ENCODE assay signal across 16 cellular contexts in genomic region chr12:111057726-111058125, GRCh38. TPM values are rescaled to one million over a fixed set of nuclear protein-coding genes. Genes with fewer than 3 reads are reported as not detected.
DNase-seq lines count a peak whose midpoint lies in the region; ATAC-seq, FAIRE-seq and TF ChIP-seq lines count a peak whose summit lies in the region.
"Had no signal": no experiment of that assay in that cellular context is flagged by ENCODE, and none has a peak within 500 bp of the region (broad histone marks: within the 10 kb centered on the region; RNA-seq: fewer than 3 reads in every experiment).

No MANE protein-coding gene starts in this region.

- no peaks in the 10 kb centered on the region for H3K27me3 ChIP-seq in HAP-1 (ENCODE audit: low read depth)
- no peaks in the 10 kb centered on the region for H3K27me3 ChIP-seq in right atrium auricular region

- ATAC-seq in naive thymus-derived CD8-positive, alpha-beta T cell, result no peak

- peaks cover 14% of the 10 kb centered on the region for H3K9me3 Mint-ChIP-seq in activated T-helper 2 cell treated with anti-CD3 and anti-CD28 coated beads, Interferon-gamma antibody, Interleukin-2, Interleukin-4, amounts not matched to agents 10 μg/mL and 5 μg/mL and 100 μg/mL, durations not matched to agents 14 hours and 24 hours and 36 hours
- peaks cover 0 to 15% (median 7%) of the 10 kb centered on the region in 9 donors for H3K9me3 Mint-ChIP-seq in naive thymus-derived CD8-positive, alpha-beta T cell

- H3K4me1 ChIP-seq in HAP-1, result peaks cover 16% of the 10 kb centered on the region
- no peaks in the 10 kb centered on the region for H3K4me1 ChIP-seq in right atrium auricular region
- H3K4me1 ChIP-seq: left lung had no signal

- H3K27ac Mint-ChIP-seq in activated T-helper 2 cell treated with anti-CD3 and anti-CD28 coated beads, Interferon-gamma antibody, Interleukin-2, Interleukin-4, amounts not matched to agents 10 μg/mL and 5 μg/mL and 100 μg/mL, durations not matched to agents 14 hours and 24 hours and 36 hours, result peak overlapping the region; percentile 97
- peak overlapping the region; percentile 90 to 99 (median 96) for H3K27ac Mint-ChIP-seq in naive thymus-derived CD8-positive, alpha-beta T cell

- FAIRE-seq in HTR-8/SVneo (lab: Jason Lieb, UNC), result no peak

- H3K27me3 Mint-ChIP-seq in activated T-helper 2 cell treated with anti-CD3 and anti-CD28 coated beads, Interferon-gamma antibody, Interleukin-2, Interleukin-4, amounts not matched to agents 10 μg/mL and 5 μg/mL and 100 μg/mL, durations not matched to agents 14 hours and 24 hours and 36 hours (ENCODE audit: low read depth), result peaks cover 3% of the 10 kb centered on the region
- H3K27me3 Mint-ChIP-seq in naive thymus-derived CD8-positive, alpha-beta T cell, result peaks cover 0 to 3% (median 0%) of the 10 kb centered on the region in 5 donors

- POLR2A ChIA-PET in naive thymus-derived CD8-positive, alpha-beta T cell (lab: Charles Lee), result interaction anchor here (0.7 to 3.7 kb wide), 3 partner anchors 11 to 23 kb away, joined by 3 to 18 read pairs (median 3); no protein-coding TSS in a partner anchor

- DNase-seq in NCI-H748 (lab: John Stamatoyannopoulos, UW; ENCODE audit: unreplicated experiment) (peak; percentile 37), NCI-H748 treated with DMSO at 0.1 percent for 48 hours (lab: John Stamatoyannopoulos, UW) (no peak), HAP-1 (ENCODE audit: low spot score in 2 of 2) (peak; percentile 24 to 52), hippocampal formation (lab: John Stamatoyannopoulos, UW) (no peak), HTR-8/SVneo (ENCODE audit: insufficient read length, low spot score) (no peak), right atrium auricular region (ENCODE audit: low spot score) (no peak)
- DNase-seq in activated T-helper 2 cell treated with anti-CD3 and anti-CD28 coated beads, Interferon-gamma antibody, Interleukin-2, Interleukin-4, amounts not matched to agents 10 μg/mL and 5 μg/mL and 100 μg/mL, durations not matched to agents 14 hours and 24 hours and 36 hours (ENCODE audit: low spot score), result no peak
- no peak for DNase-seq in naive thymus-derived CD8-positive, alpha-beta T cell
- DNase-seq: 8988T, hypothalamus, IMR-90, NCI-H1436 treated with DMSO at 0.1 percent for 48 hours, T1000 had no signal

- intact Hi-C loops in activated T-helper 2 cell treated with anti-CD3 and anti-CD28 coated beads, Interferon-gamma antibody, Interleukin-2, Interleukin-4, amounts not matched to agents 10 μg/mL and 5 μg/mL and 100 μg/mL, durations not matched to agents 14 hours and 24 hours and 36 hours (cut with micrococcal nuclease), result no loop called here

- no peaks in the 10 kb centered on the region for H3K9me3 ChIP-seq in HAP-1
- H3K9me3 ChIP-seq in right atrium auricular region, result no peaks in the 10 kb centered on the region
- H3K9me3 ChIP-seq: left lung had no signal

- no peak overlapping the region for H3K27ac ChIP-seq in right atrium auricular region
- H3K27ac ChIP-seq: coronary artery had no signal

- H3K36me3 ChIP-seq in HAP-1 (replicated peaks), result no peaks in the 10 kb centered on the region
- H3K36me3 ChIP-seq in right atrium auricular region, result no peaks in the 10 kb centered on the region
- H3K36me3 ChIP-seq: left lung had no signal

- peaks cover 24% of the 10 kb centered on the region for H3K4me1 Mint-ChIP-seq in activated T-helper 2 cell treated with anti-CD3 and anti-CD28 coated beads, Interferon-gamma antibody, Interleukin-2, Interleukin-4, amounts not matched to agents 10 μg/mL and 5 μg/mL and 100 μg/mL, durations not matched to agents 14 hours and 24 hours and 36 hours (ENCODE audit: low read depth)
- H3K4me1 Mint-ChIP-seq in naive thymus-derived CD8-positive, alpha-beta T cell, result peaks cover 22 to 46% (median 35%) of the 10 kb centered on the region in 4 donors

- H3K4me3 ChIP-seq in HAP-1 (no peak overlapping the region), right atrium auricular region (no peak overlapping the region)
- H3K4me3 ChIP-seq: coronary artery, left lung had no signal

- no peak overlapping the region for H3K4me3 Mint-ChIP-seq in activated T-helper 2 cell treated with anti-CD3 and anti-CD28 coated beads, Interferon-gamma antibody, Interleukin-2, Interleukin-4, amounts not matched to agents 10 μg/mL and 5 μg/mL and 100 μg/mL, durations not matched to agents 14 hours and 24 hours and 36 hours (ENCODE audit: low read depth)
- H3K4me3 Mint-ChIP-seq in naive thymus-derived CD8-positive, alpha-beta T cell, result peak overlapping the region in 7 of 10 donors; percentile 22 to 74 (median 71)

- no peak for TF ChIP-seq CTCF in right atrium auricular region (IDR thresholded peaks at IDR 0.05)

- peaks cover 10% of the 10 kb centered on the region for H3K36me3 Mint-ChIP-seq in activated T-helper 2 cell treated with anti-CD3 and anti-CD28 coated beads, Interferon-gamma antibody, Interleukin-2, Interleukin-4, amounts not matched to agents 10 μg/mL and 5 μg/mL and 100 μg/mL, durations not matched to agents 14 hours and 24 hours and 36 hours (ENCODE audit: low read depth)
- H3K36me3 Mint-ChIP-seq in naive thymus-derived CD8-positive, alpha-beta T cell, result peaks cover 0 to 3% (median 0%) of the 10 kb centered on the region in 3 donors

- in situ Hi-C loops in HAP-1 (cut with MboI; ENCODE audit: low sequenced_read_pairs), result no loop called here

RNA-seq across cellular contexts. Expression of gene CUX2, which starts 23.8 kb away (rescaled TPM):
- total RNA-seq in activated T-helper 2 cell treated with anti-CD3 and anti-CD28 coated beads, Interferon-gamma antibody, Interleukin-2, Interleukin-4, amounts not matched to agents 10 μg/mL and 5 μg/mL and 100 μg/mL, durations not matched to agents 14 hours and 24 hours and 36 hours, result not detected in 2 replicates
- total RNA-seq in naive thymus-derived CD8-positive, alpha-beta T cell, result under 1 TPM in 1 of 2 experiments, not detected in 1; 0.05 TPM
- under 1 TPM in 2 of 3 donors, not detected in 1; 0.02 to 0.07 TPM for polyA plus RNA-seq in naive thymus-derived CD8-positive, alpha-beta T cell
- not detected for total RNA-seq in right atrium auricular region
- total RNA-seq: IMR-90, NCI-H460 had no signal
- polyA plus RNA-seq: IMR-90 had no signal

Comparison
In these comparisons a context has a peak if more than half of its experiments do, and no peak if none do; other contexts are left out.
1. DNase-seq: peak in NCI-H748 (single experiment) and HAP-1 (2 of 2); none in NCI-H748 treated with DMSO at 0.1 percent for 48 hours (single experiment), activated T-helper 2 cell treated with anti-CD3 and anti-CD28 coated beads, Interferon-gamma antibody, Interleukin-2, Interleukin-4, amounts not matched to agents 10 μg/mL and 5 μg/mL and 100 μg/mL, durations not matched to agents 14 hours and 24 hours and 36 hours (single experiment), naive thymus-derived CD8-positive, alpha-beta T cell (0 of 10), hippocampal formation (0 of 2), HTR-8/SVneo (single experiment) and right atrium auricular region (single experiment).